ENCODE assay signal across 11 cellular contexts in genomic region chr7:67414858-67415257, GRCh38.
"Had no signal": no experiment of that assay in that cellular context is flagged by ENCODE, and none has a peak within 500 bp of the region (broad histone marks: within the 10 kb centered on the region; RNA-seq: fewer than 3 reads in every experiment).

No MANE protein-coding gene starts in this region.

- H3K4me1 Mint-ChIP-seq: GM23338 had no signal

- H3K27ac Mint-ChIP-seq: GM23338, H9, HFFc6 had no signal

- H3K4me3 ChIP-seq: GM23248, GM23338, HAP-1 had no signal

- H3K4me2 ChIP-seq: GM23338 had no signal

- H3K27ac ChIP-seq: GM23248 had no signal

- DNase-seq: GM23248, GOT3, H7, H9, HCEC 1CT, HFFc6 had no signal

- ATAC-seq: GM23338, HCT116 had no signal

- H3K36me3 ChIP-seq: HAP-1 had no signal

- H3K9me3 ChIP-seq: HAP-1 had no signal

- H3K4me3 Mint-ChIP-seq: GM23338, H9, HFFc6 had no signal

- H2AFZ ChIP-seq: GM23248, GM23338 had no signal

- H3K4me1 ChIP-seq: HAP-1 had no signal

- H3K9ac ChIP-seq: GM23248 had no signal

- FAIRE-seq: H1, H54 had no signal
